Comparison of ENCODE assay signal across 9 cellular contexts in genomic region chr7:27606270-27607209, GRCh38. TPM values are rescaled to one million over a fixed set of nuclear protein-coding genes. Genes with fewer than 3 reads are reported as not detected.
DNase-seq lines count a peak whose midpoint lies in the region; ATAC-seq and TF ChIP-seq lines count a peak whose summit lies in the region.
"Had no signal": no experiment of that assay in that cellular context is flagged by ENCODE, and none has a peak within 500 bp of the region (broad histone marks: within the 10 kb centered on the region; RNA-seq: fewer than 3 reads in every experiment).

No MANE protein-coding gene starts in this region.

- intact Hi-C loops in gastrocnemius medialis (cut with DNase I; ENCODE audit: low total_unique reads): no loop called here

- peak overlapping the region; percentile 40 for H2BK12ac ChIP-seq in trophoblast cell (ENCODE audit: low read length)

- no peak overlapping the region for H4K12ac ChIP-seq in trophoblast cell (ENCODE audit: low read depth, low read length)

- no peak for TF ChIP-seq POLR2A in gastrocnemius medialis (IDR thresholded peaks at IDR 0.05)

- no peak overlapping the region for H2AK5ac ChIP-seq in trophoblast cell (ENCODE audit: low read length)

- no peak for ATAC-seq in gastrocnemius medialis
- no peak for ATAC-seq in GM21737 (IDR thresholded peaks at IDR 0.05; ENCODE audit: unreplicated experiment)
- ATAC-seq in GM18858 (IDR thresholded peaks at IDR 0.05; ENCODE audit: unreplicated experiment): no peak
- ATAC-seq in GM21786 (IDR thresholded peaks at IDR 0.05; ENCODE audit: unreplicated experiment): no peak

- TF ChIP-seq CTCF in choroid plexus epithelial cell (conservative IDR thresholded peaks at IDR 0.05; ENCODE audit: low read depth, low read length) (no peak), gastrocnemius medialis (IDR thresholded peaks at IDR 0.05 in 4 of 5, conservative IDR thresholded peaks at IDR 0.05 in 1 of 5) (no peak)

- H4K8ac ChIP-seq in trophoblast cell (ENCODE audit: low read depth, low read length): no peak overlapping the region

- no peak overlapping the region for H2AFZ ChIP-seq in trophoblast cell (ENCODE audit: insufficient read depth, low read length, poor library complexity)

- no peak overlapping the region for H3K4ac ChIP-seq in trophoblast cell (ENCODE audit: low read depth, low read length)

- H3K79me2 ChIP-seq in trophoblast cell (ENCODE audit: control insufficient read depth, insufficient read depth, low read length, poor library complexity): no peaks in the 10 kb centered on the region

- H4K91ac ChIP-seq in trophoblast cell (ENCODE audit: low read depth, low read length): peak overlapping the region; percentile 55

- H3K27ac ChIP-seq in trophoblast cell (ENCODE audit: low read depth, low read length) (no peak overlapping the region), gastrocnemius medialis (no peak overlapping the region)
- H3K27ac ChIP-seq: neutrophil had no signal

- H3K23ac ChIP-seq in trophoblast cell (ENCODE audit: low read length): no peak overlapping the region

- no peak overlapping the region for H3K14ac ChIP-seq in trophoblast cell (ENCODE audit: low read length)

- in situ Hi-C loops in gastrocnemius medialis (cut with MboI; ENCODE audit: low sequenced_read_pairs in 4 of 4): no loop called here

- no peak overlapping the region for H3K9ac ChIP-seq in trophoblast cell (ENCODE audit: low read length)

- H2BK5ac ChIP-seq in trophoblast cell (ENCODE audit: low read depth, low read length, poor library complexity): no peak overlapping the region

- H3K36me3 ChIP-seq in trophoblast cell (ENCODE audit: control insufficient read depth in 1 of 2, insufficient read depth in 2 of 2, low read length in 2 of 2) (no peaks in the 10 kb centered on the region), gastrocnemius medialis (no peaks in the 10 kb centered on the region)
- H3K36me3 ChIP-seq: neutrophil had no signal

- no CpG with 5 or more reads among the region's 4 CpGs for WGBS in trophoblast cell (ENCODE audit: extremely low coverage, insufficient coverage, insufficient read length)

- H3K27me3 ChIP-seq in trophoblast cell (ENCODE audit: insufficient read depth, low read length): no peaks in the 10 kb centered on the region
- no peaks in the 10 kb centered on the region for H3K27me3 ChIP-seq in gastrocnemius medialis
- H3K27me3 ChIP-seq: neutrophil had no signal

- peaks cover 0 to 1% of the 10 kb centered on the region in 2 experiments for H3K4me1 ChIP-seq in trophoblast cell (ENCODE audit: control insufficient read depth in 1 of 2, insufficient read depth in 2 of 2, low read length in 2 of 2)
- H3K4me1 ChIP-seq in gastrocnemius medialis: peaks cover 8 to 12% of the 10 kb centered on the region in 2 donors

- DNase-seq in EL (peak; percentile 84), NCI-H1417 (lab: John Stamatoyannopoulos, UW) (peak; percentile 41 to 87 (median 77)), choroid plexus epithelial cell (ENCODE audit: low read depth) (peak; percentile 14), trophoblast cell (peak in 1 of 2 donors; percentile 3), gastrocnemius medialis (no peak)

- H3K4me2 ChIP-seq in trophoblast cell (ENCODE audit: low read length): no peak overlapping the region

- H3K4me3 ChIP-seq in choroid plexus epithelial cell (ENCODE audit: low read depth, low read length) (no peak overlapping the region), trophoblast cell (ENCODE audit: low read depth, low read length) (no peak overlapping the region), gastrocnemius medialis (no peak overlapping the region)

- H3K9me3 ChIP-seq in trophoblast cell (ENCODE audit: insufficient read depth, low read depth, low read length): no peaks in the 10 kb centered on the region
- H3K9me3 ChIP-seq in gastrocnemius medialis: no peaks in the 10 kb centered on the region
- H3K9me3 ChIP-seq: neutrophil had no signal

- H3K79me1 ChIP-seq in trophoblast cell (ENCODE audit: low read length): no peaks in the 10 kb centered on the region

- no peak overlapping the region for H3K18ac ChIP-seq in trophoblast cell (ENCODE audit: low read length)

- H2BK120ac ChIP-seq in trophoblast cell (ENCODE audit: insufficient read depth, low read length, poor library complexity): no peak overlapping the region

RNA-seq across cellular contexts. Expression of gene HIBADH, which starts 56.1 kb away (rescaled TPM):
- polyA plus RNA-seq in trophoblast cell (2013): 15.7 and 16.5 TPM in 2 replicates
- total RNA-seq in gastrocnemius medialis: 10 to 100 TPM; 42.2 to 56.4 (median 49.0) TPM

Comparison
In these comparisons a context has a peak if more than half of its experiments do, and no peak if none do; other contexts are left out.
1. DNase-seq: peak in EL (single experiment), NCI-H1417 (3 of 3) and choroid plexus epithelial cell (single experiment); none in gastrocnemius medialis (0 of 2).